26 cellular contexts compared by ENCODE assay signal in genomic region chr1:101000141-101000867, GRCh38. TPM values are rescaled to one million over a fixed set of nuclear protein-coding genes. Genes with fewer than 3 reads are reported as not detected.
A peak's percentile ranks its signal among the peaks of the same experiment; 100 is the strongest.
DNase-seq lines count a peak whose midpoint lies in the region; ATAC-seq and TF ChIP-seq lines count a peak whose summit lies in the region.
"Had no signal": no experiment of that assay in that cellular context is flagged by ENCODE, and none has a peak within 500 bp of the region (broad histone marks: within the 10 kb centered on the region; RNA-seq: fewer than 3 reads in every experiment).

No MANE protein-coding gene starts in this region.

- CTCF ChIA-PET in IMR-90 (lab: Yijun Ruan, JAX), result no interaction called here

- no peak overlapping the region for H3K56ac ChIP-seq in IMR-90 (ENCODE audit: extremely low read depth, insufficient read depth, low read length)

- H3K4ac ChIP-seq in IMR-90 (ENCODE audit: low read depth, low read length), result no peak overlapping the region

- H4K8ac ChIP-seq in IMR-90 (ENCODE audit: low read depth in 2 of 2, low read length in 2 of 2), result no peak overlapping the region

- ATAC-seq in CD4-positive, CD25-positive, alpha-beta regulatory T cell (ENCODE audit: low read depth in 2 of 2), result no peak
- peak; percentile 28 for ATAC-seq in IMR-90 (ENCODE audit: low read depth)
- no peak for ATAC-seq in HG02571 (IDR thresholded peaks at IDR 0.05; ENCODE audit: unreplicated experiment)
- no peak for ATAC-seq in GM18517 (IDR thresholded peaks at IDR 0.05; ENCODE audit: unreplicated experiment)
- ATAC-seq: A549, PC-3 had no signal

- H3K14ac ChIP-seq in IMR-90 (replicated peaks; ENCODE audit: low read depth, low read length), result no peak overlapping the region

- H2BK20ac ChIP-seq in IMR-90 (ENCODE audit: low read depth, low read length), result no peak overlapping the region

- peak overlapping the region in 2 of 3 donors; percentile 0 to 10 for H3K27ac Mint-ChIP-seq in CD4-positive, CD25-positive, alpha-beta regulatory T cell

- POLR2A ChIA-PET in IMR-90 (lab: Charles Lee; ENCODE audit: unreplicated experiment), result no interaction called here

- H3K4me2 ChIP-seq in IMR-90 (ENCODE audit: low read depth, low read length), result no peak overlapping the region
- H3K4me2 ChIP-seq: A549; BLaER1 treated with 17β-estradiol and CSF1 and Interleukin-3, amounts not matched to agents 10 nM and 100 nM; SK-N-SH had no signal

- TF ChIP-seq CTCF in IMR-90 (conservative IDR thresholded peaks at IDR 0.05; ENCODE audit: low read depth, low read length) (no peak), choroid plexus epithelial cell (conservative IDR thresholded peaks at IDR 0.05; ENCODE audit: low read depth, low read length) (no peak)

- intact Hi-C loops in IMR-90 (cut with micrococcal nuclease), result no loop called here

- H2BK15ac ChIP-seq in IMR-90 (ENCODE audit: low read depth, low read length), result no peak overlapping the region

- peaks cover 11% of the 10 kb centered on the region for H3K36me3 ChIP-seq in CD4-positive, CD25-positive, alpha-beta regulatory T cell (ENCODE audit: control insufficient read depth, insufficient read depth, low read length)
- H3K36me3 ChIP-seq in IMR-90 (ENCODE audit: control insufficient read depth, insufficient read depth, low read length), result peaks cover 4% of the 10 kb centered on the region

- no peak overlapping the region for H3K9ac ChIP-seq in IMR-90 (ENCODE audit: low read depth, low read length)
- H3K9ac ChIP-seq: BLaER1 treated with 17β-estradiol and CSF1 and Interleukin-3, amounts not matched to agents 10 nM and 100 nM; SK-N-SH had no signal

- no peak for DNase-seq in CD4-positive, CD25-positive, alpha-beta regulatory T cell
- DNase-seq in IMR-90 (peak; percentile 31), choroid plexus epithelial cell (ENCODE audit: low read depth) (peak; percentile 26), fibroblast of the conjunctiva (ENCODE audit: low read depth) (peak; percentile 36)
- DNase-seq in stimulated activated CD4-positive, alpha-beta T cell treated with anti-CD3 and anti-CD28 coated beads, Interleukin-4, amount 100 ng/mL, for 1 hour, result no peak
- DNase-seq: AML-193; Caco-2; CD4-positive, alpha-beta memory T cell; DMS79; EL; GDM1; KBM-7; MV-4-11; NCI-H1105; NCI-H1436 treated with DMSO at 0.1 percent for 48 hours; NCI-H187 treated with DMSO at 0.1 percent for 48 hours; NCI-H2171 treated with DMSO at 0.1 percent for 48 hours; NCI-H345; NCI-H524; NCI-H748 treated with DMSO at 0.1 percent for 48 hours; PC-3; SK-N-SH had no signal

- no peak overlapping the region for H2AK9ac ChIP-seq in IMR-90 (replicated peaks; ENCODE audit: low read depth, low read length, poor library complexity)

- H3K4me1 Mint-ChIP-seq in CD4-positive, CD25-positive, alpha-beta regulatory T cell, result peaks cover 34 to 52% (median 44%) of the 10 kb centered on the region in 4 donors

- H4K20me1 ChIP-seq in IMR-90 (ENCODE audit: insufficient read depth, low read length), result no peaks in the 10 kb centered on the region
- H4K20me1 ChIP-seq: BLaER1 treated with 17β-estradiol and CSF1 and Interleukin-3, amounts not matched to agents 10 nM and 100 nM had no signal

- TF ChIP-seq RAD21 in IMR-90 (IDR thresholded peaks at IDR 0.05; ENCODE audit: low read length), result no peak

- no peaks in the 10 kb centered on the region for H3K9me3 ChIP-seq in CD4-positive, CD25-positive, alpha-beta regulatory T cell (ENCODE audit: control insufficient read depth in 2 of 2, low read length in 2 of 2)
- H3K9me3 ChIP-seq in IMR-90 (ENCODE audit: control insufficient read depth, insufficient read depth, low read length), result no peaks in the 10 kb centered on the region
- H3K9me3 ChIP-seq: A549, Caco-2, SK-N-SH had no signal

- no peak overlapping the region for H3K4me3 ChIP-seq in CD4-positive, CD25-positive, alpha-beta regulatory T cell (ENCODE audit: low read depth, low read length)
- H3K4me3 ChIP-seq in IMR-90 (ENCODE audit: insufficient read depth, low read depth, low read length), result no peak overlapping the region
- H3K4me3 ChIP-seq in choroid plexus epithelial cell (ENCODE audit: low read depth, low read length), result no peak overlapping the region
- H3K4me3 ChIP-seq: A549; BLaER1 treated with 17β-estradiol and CSF1 and Interleukin-3, amounts not matched to agents 10 nM and 100 nM had no signal

- 0 out of 2 replicates have a peak overlapping the region, but pooled peaks have one; percentile 27 for H4K5ac ChIP-seq in IMR-90 (ENCODE audit: low read depth, low read length)

- dilution Hi-C loops in IMR-90 (cut with HindIII; ENCODE audit: low sequenced_read_pairs, unreplicated experiment), result no loop called here

- no peak overlapping the region for H2BK5ac ChIP-seq in IMR-90 (ENCODE audit: low read depth, low read length, poor library complexity, severe bottlenecking)

- in situ Hi-C loops in IMR-90 (cut with MboI; ENCODE audit: low sequenced_read_pairs), result no loop called here

- H3K36me3 Mint-ChIP-seq in CD4-positive, CD25-positive, alpha-beta regulatory T cell, result peaks cover 24% of the 10 kb centered on the region

- TF ChIP-seq POLR2A in IMR-90 (IDR thresholded peaks at IDR 0.05; ENCODE audit: low read depth, low read length), result no peak

- no peaks in the 10 kb centered on the region for H3K27me3 Mint-ChIP-seq in CD4-positive, CD25-positive, alpha-beta regulatory T cell
- H3K27me3 Mint-ChIP-seq: CD4-positive, alpha-beta memory T cell had no signal

- no peak overlapping the region for H2BK120ac ChIP-seq in IMR-90 (ENCODE audit: low read depth, low read length)

- BruUV-seq in IMR-90 (replicated peaks; lab: Mats Ljungman, UMichigan), result no TSS peak

- H3K9me1 ChIP-seq in IMR-90 (ENCODE audit: insufficient read depth, low read length), result peaks cover 7% of the 10 kb centered on the region; the same call in 1 of the 2 replicates

- H3K27me3 ChIP-seq in CD4-positive, CD25-positive, alpha-beta regulatory T cell (ENCODE audit: control insufficient read depth, insufficient read depth, low read length), result no peaks in the 10 kb centered on the region
- H3K27me3 ChIP-seq in IMR-90 (ENCODE audit: control insufficient read depth, insufficient read depth, low read length), result no peaks in the 10 kb centered on the region
- H3K27me3 ChIP-seq: BLaER1 treated with 17β-estradiol and CSF1 and Interleukin-3, amounts not matched to agents 10 nM and 100 nM had no signal

- no peak overlapping the region for H2AFZ ChIP-seq in IMR-90 (replicated peaks; ENCODE audit: low read length, poor library complexity)

- H3K9me3 Mint-ChIP-seq in CD4-positive, CD25-positive, alpha-beta regulatory T cell, result peaks cover 0 to 2% (median 0%) of the 10 kb centered on the region in 7 donors

- no peak overlapping the region for H2AK5ac ChIP-seq in IMR-90 (ENCODE audit: low read depth, low read length)

- peaks cover 24% of the 10 kb centered on the region for H3K4me1 ChIP-seq in CD4-positive, CD25-positive, alpha-beta regulatory T cell (ENCODE audit: control insufficient read depth, insufficient read depth, low read length, poor library complexity, severe bottlenecking)
- H3K4me1 ChIP-seq in IMR-90 (ENCODE audit: control insufficient read depth, insufficient read depth, low read length), result peaks cover 7% of the 10 kb centered on the region; the same call in 1 of the 2 replicates

- no peak overlapping the region; the same call in 1 of the 2 replicates for H3K18ac ChIP-seq in IMR-90 (ENCODE audit: low read depth, low read length)

- H3K4me3 Mint-ChIP-seq in CD4-positive, CD25-positive, alpha-beta regulatory T cell, result no peak overlapping the region
- H3K4me3 Mint-ChIP-seq: CD4-positive, alpha-beta memory T cell had no signal

- WGBS in IMR-90 (ENCODE audit: extremely low coverage in 2 of 2, insufficient read length in 1 of 2), 2 experiments, result no CpG with 5 or more reads among the region's 2 CpGs

- no peak overlapping the region for H4K91ac ChIP-seq in IMR-90 (ENCODE audit: insufficient read depth, low read depth, low read length)

- no peak overlapping the region for H3K23ac ChIP-seq in IMR-90 (ENCODE audit: low read depth, low read length)

- no peak overlapping the region for H3K27ac ChIP-seq in CD4-positive, CD25-positive, alpha-beta regulatory T cell (ENCODE audit: insufficient read depth, low read length, poor library complexity, severe bottlenecking)
- peak overlapping the region; percentile 61; the same call in 1 of the 2 replicates for H3K27ac ChIP-seq in IMR-90 (ENCODE audit: insufficient read depth, low read length)
- H3K27ac ChIP-seq: A549; BLaER1 treated with 17β-estradiol and CSF1 and Interleukin-3, amounts not matched to agents 10 nM and 100 nM had no signal

- 0 out of 4 replicates have a peak, but pooled peaks cover 0 to 4% of the 10 kb centered on the region in 2 experiments for H3K79me1 ChIP-seq in IMR-90 (ENCODE audit: low read depth in 1 of 2, low read length in 2 of 2)

TF ChIP-seq in IMR-90, 13 proteins besides CTCF, POLR2A, EP300 and RAD21:
- TF ChIP-seq FOS (IDR thresholded peaks at IDR 0.05; ENCODE audit: low read depth, low read length) (no peak), MAFK (IDR thresholded peaks at IDR 0.05; ENCODE audit: low read depth, low read length) (0 out of 2 replicates have a peak, but pooled peaks have one; percentile 13)

RNA-seq across cellular contexts. Expression of gene DPH5, which starts 25.3 kb away (rescaled TPM):
- total RNA-seq in CD4-positive, CD25-positive, alpha-beta regulatory T cell, result 30.6 TPM
- 10 to 100 TPM; 31.8 to 49.8 (median 45.7) TPM for polyA plus RNA-seq in CD4-positive, CD25-positive, alpha-beta regulatory T cell
- total RNA-seq in IMR-90 (2012; rRNA removed), result 32.3 and 45.5 TPM in 2 replicates
- 34.9 and 42.0 TPM in 2 replicates for polyA plus RNA-seq in IMR-90 (2012; rRNA removed)
- polyA plus RNA-seq in IMR-90 (2012; cell fraction: cytosol; rRNA removed), result 9.5 and 24.6 TPM in 2 replicates
- 3.5 and 26.4 TPM in 2 replicates for polyA plus RNA-seq in IMR-90 (2012; cell fraction: nucleus; rRNA removed; ENCODE audit: low replicate concordance)

Comparison
In these comparisons a context has a peak if more than half of its experiments do, and no peak if none do; other contexts are left out.
1. DNase-seq: peak in IMR-90 (single experiment), choroid plexus epithelial cell (single experiment) and fibroblast of the conjunctiva (single experiment); none in CD4-positive, CD25-positive, alpha-beta regulatory T cell (0 of 3) and stimulated activated CD4-positive, alpha-beta T cell treated with anti-CD3 and anti-CD28 coated beads, Interleukin-4, amount 100 ng/mL, for 1 hour (single experiment).